ENCODE assay signal across 8 cellular contexts in the genomic region with DNA sequence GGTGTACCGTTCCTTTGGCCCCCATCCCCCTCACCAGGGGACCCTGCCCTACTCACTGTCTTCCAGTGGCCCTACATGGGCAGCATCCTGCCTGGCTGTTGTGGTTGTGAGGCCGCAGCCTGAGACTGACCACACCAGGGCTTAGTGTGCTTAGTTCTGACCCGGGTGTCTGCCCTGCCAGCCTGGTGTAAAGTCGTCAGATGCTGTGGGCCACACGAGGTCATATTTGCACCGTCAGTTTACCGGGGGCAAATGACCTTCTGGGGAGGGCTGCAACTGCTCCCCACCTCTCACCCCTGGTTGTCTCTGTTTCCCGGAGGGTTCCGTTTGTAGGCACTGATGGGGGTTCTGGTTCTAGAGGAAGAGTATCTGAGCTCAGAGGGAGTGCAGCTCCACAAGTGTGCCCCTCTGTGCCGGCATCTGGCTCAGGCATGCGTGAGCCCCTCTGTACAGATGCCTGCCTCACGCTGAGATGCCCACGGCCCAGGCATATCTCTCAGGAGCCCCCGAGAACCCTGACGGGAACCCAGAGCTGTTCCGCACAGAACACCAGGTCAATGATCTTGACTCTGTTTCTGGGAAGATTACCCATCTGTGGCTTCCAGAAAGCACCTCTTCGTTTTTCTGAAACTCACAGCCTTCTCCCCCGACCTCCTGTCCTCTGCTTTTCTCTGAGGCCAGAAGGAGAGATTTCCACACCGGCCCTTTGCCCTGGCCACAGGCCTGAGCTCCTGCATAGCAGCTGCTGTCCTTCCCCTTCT. TPM values are rescaled to one million over a fixed set of nuclear protein-coding genes. Genes with fewer than 3 reads are reported as not detected.
DNase-seq lines count a peak whose midpoint lies in the region; ATAC-seq, FAIRE-seq and TF ChIP-seq lines count a peak whose summit lies in the region.

No MANE protein-coding gene starts in this region.

- H4K20me1 ChIP-seq in HepG2 (ENCODE audit: insufficient read depth, low read length) = peaks cover 16% of the 10 kb centered on the region; the same call in 1 of the 2 replicates

- DNase-seq in HepG2 (ENCODE audit: low spot score) (no peak), NAMALWA (ENCODE audit: low spot score) (peak; percentile 47), kidney (peak; percentile 72), NCI-H82 (lab: John Stamatoyannopoulos, UW) (no peak), SHP77 (lab: John Stamatoyannopoulos, UW) (no peak)

- H3K4me1 ChIP-seq in liver (ENCODE audit: control insufficient read depth in 4 of 4, insufficient read depth in 4 of 4, low read length in 3 of 4) (peaks cover 29 to 72% (median 55%) of the 10 kb centered on the region in 4 donors), HepG2 (ENCODE audit: insufficient read depth, low read length) (peaks cover 11% of the 10 kb centered on the region), kidney (ENCODE audit: control insufficient read depth in 1 of 2, insufficient read depth in 1 of 2, low read depth in 1 of 2, low read length in 2 of 2) (peaks cover 75 to 77% of the 10 kb centered on the region in 2 donors)

- in situ Hi-C loops in HepG2 (cut with HindIII; ENCODE audit: extremely low pct_ligation_motif_present, low pct_unique_long_range_greater_than_20kb) = no loop called here

- no peak overlapping the region for H3K4me2 ChIP-seq in HepG2 (ENCODE audit: low read depth, low read length)

- TF ChIP-seq RAD21 in liver (IDR thresholded peaks at IDR 0.05) = peak; percentile 18 to 22
- no peak for TF ChIP-seq RAD21 in HepG2 (CRISPR knock-in tag; IDR thresholded peaks at IDR 0.05)

- WGBS in liver = 43% methylated on average over 19 of the region's 19 CpGs
- 97% methylated on average over 8 of the region's 19 CpGs for WGBS in HepG2 (ENCODE audit: low lambda C conversion rate)

- no peak for ATAC-seq in HepG2
- ATAC-seq in GM21390 (IDR thresholded peaks at IDR 0.05; ENCODE audit: unreplicated experiment) = no peak
- ATAC-seq in HG02884 (IDR thresholded peaks at IDR 0.05; ENCODE audit: unreplicated experiment) = no peak

- intact Hi-C loops in HepG2 (cut with micrococcal nuclease; ENCODE audit: unreplicated experiment) (no loop called here), kidney (cut with DNase I) (no loop called here)

- H2AFZ ChIP-seq in HepG2 (ENCODE audit: low read length) = no peak overlapping the region

- POLR2A ChIA-PET in HepG2 (lab: Yijun Ruan, JAX) = no interaction called here

- no peak for TF ChIP-seq EP300 in HepG2 (IDR thresholded peaks at IDR 0.05; ENCODE audit: low read depth in 2 of 2, low read length in 2 of 2)
- no peak for TF ChIP-seq EP300 in HepG2 (CRISPR knock-in tag; IDR thresholded peaks at IDR 0.05; ENCODE audit: borderline replicate concordance)

- no peak for TF ChIP-seq CTCF in liver (IDR thresholded peaks at IDR 0.05; ENCODE audit: low read depth, low read length, missing input control)
- no peak for TF ChIP-seq CTCF in HepG2 (CRISPR knock-in tag; IDR thresholded peaks at IDR 0.05)
- TF ChIP-seq CTCF in kidney (IDR thresholded peaks at IDR 0.05; ENCODE audit: borderline replicate concordance, extremely low read depth, insufficient read depth) = no peak

- no peaks in the 10 kb centered on the region for H3K9me3 ChIP-seq in liver (ENCODE audit: control insufficient read depth in 4 of 4, low read length in 3 of 4)
- no peaks in the 10 kb centered on the region for H3K9me3 ChIP-seq in HepG2 (ENCODE audit: low read length)
- H3K9me3 ChIP-seq in kidney (ENCODE audit: control insufficient read depth in 1 of 2, low read length in 2 of 2) = no peaks in the 10 kb centered on the region

- CTCF ChIA-PET in HepG2 (lab: Yijun Ruan, JAX; ENCODE audit: low intra/inter-chr PET ratio, low total read pairs) = no interaction called here

- H3K9ac ChIP-seq in liver (ENCODE audit: low read depth in 1 of 2, low read length in 2 of 2) = peak overlapping the region; percentile 8 to 24
- H3K9ac ChIP-seq in HepG2 (ENCODE audit: insufficient read depth, low read depth, low read length) = no peak overlapping the region
- peak overlapping the region in 1 of 2 donors; percentile 65 for H3K9ac ChIP-seq in kidney (ENCODE audit: low read length in 2 of 2)

- no TSS peak for BruUV-seq in HepG2 (replicated peaks; lab: Mats Ljungman, UMichigan)

- H3K27me3 ChIP-seq in liver (ENCODE audit: control insufficient read depth in 4 of 4, insufficient read depth in 4 of 4, low read length in 3 of 4) (no peaks in the 10 kb centered on the region), HepG2 (ENCODE audit: control insufficient read depth in 1 of 2, insufficient read depth in 2 of 2, low read length in 2 of 2) (no peaks in the 10 kb centered on the region)

- H3K27ac ChIP-seq in liver (ENCODE audit: low read depth in 1 of 2, low read length in 2 of 2) (peak overlapping the region; percentile 52 to 62), HepG2 (ENCODE audit: extremely low read length, insufficient read depth, low read length) (no peak overlapping the region), kidney (ENCODE audit: low read depth in 2 of 2, low read length in 2 of 2) (peak overlapping the region; percentile 77 to 80)

- FAIRE-seq in HepG2 (lab: Jason Lieb, UNC) (no peak), kidney (lab: Jason Lieb, UNC) (no peak)

- peak overlapping the region in 2 of 3 donors; percentile 13 to 28 for H3K4me3 ChIP-seq in liver (ENCODE audit: low read depth in 1 of 3, low read length in 3 of 3)
- H3K4me3 ChIP-seq in HepG2 (replicated peaks in 1 of 3; ENCODE audit: insufficient read depth in 1 of 3, low read depth in 2 of 3, low read length in 3 of 3) = no peak overlapping the region
- H3K4me3 ChIP-seq in kidney (ENCODE audit: low read length in 2 of 2) = peak overlapping the region; percentile 40 to 59

- H3K36me3 ChIP-seq in liver (ENCODE audit: control insufficient read depth in 4 of 4, insufficient read depth in 3 of 4, low read depth in 1 of 4, low read length in 3 of 4) = peaks cover 0 to 2% (median 0%) of the 10 kb centered on the region in 4 donors
- peaks cover 3 to 6% of the 10 kb centered on the region in 2 experiments; a peak in 3 of 5 replicates for H3K36me3 ChIP-seq in HepG2 (replicated peaks in 1 of 2; ENCODE audit: control insufficient read depth in 1 of 2, insufficient read depth in 2 of 2, low read length in 2 of 2)
- peaks cover 0 to 2% of the 10 kb centered on the region in 2 donors for H3K36me3 ChIP-seq in kidney (ENCODE audit: control insufficient read depth in 1 of 2, insufficient read depth in 2 of 2, low read length in 2 of 2)

- no peak for TF ChIP-seq POLR2A in HepG2 (IDR thresholded peaks at IDR 0.05; ENCODE audit: insufficient read depth in 1 of 2, low read depth in 2 of 2, low read length in 2 of 2)

- H3K79me2 ChIP-seq in HepG2 (ENCODE audit: insufficient read depth, low read length) = peaks cover 33% of the 10 kb centered on the region

TF ChIP-seq in HepG2, 621 proteins besides CTCF, POLR2A, EP300 and RAD21 (continues in another document):
- no peak for TF ChIP-seq NFIC (IDR thresholded peaks at IDR 0.05; ENCODE audit: low read length)
- TF ChIP-seq REXO4 (CRISPR knock-in tag; IDR thresholded peaks at IDR 0.05; ENCODE audit: borderline replicate concordance) = no peak
- TF ChIP-seq SIN3A (IDR thresholded peaks at IDR 0.05; ENCODE audit: borderline replicate concordance, low read depth, low read length) = no peak
- no peak for TF ChIP-seq FOXK2 (IDR thresholded peaks at IDR 0.05)
- TF ChIP-seq KLF15 (CRISPR knock-in tag; IDR thresholded peaks at IDR 0.05; ENCODE audit: borderline replicate concordance) = no peak
- TF ChIP-seq ZNF224 (CRISPR knock-in tag; IDR thresholded peaks at IDR 0.05) = no peak
- TF ChIP-seq, protein P1, sequence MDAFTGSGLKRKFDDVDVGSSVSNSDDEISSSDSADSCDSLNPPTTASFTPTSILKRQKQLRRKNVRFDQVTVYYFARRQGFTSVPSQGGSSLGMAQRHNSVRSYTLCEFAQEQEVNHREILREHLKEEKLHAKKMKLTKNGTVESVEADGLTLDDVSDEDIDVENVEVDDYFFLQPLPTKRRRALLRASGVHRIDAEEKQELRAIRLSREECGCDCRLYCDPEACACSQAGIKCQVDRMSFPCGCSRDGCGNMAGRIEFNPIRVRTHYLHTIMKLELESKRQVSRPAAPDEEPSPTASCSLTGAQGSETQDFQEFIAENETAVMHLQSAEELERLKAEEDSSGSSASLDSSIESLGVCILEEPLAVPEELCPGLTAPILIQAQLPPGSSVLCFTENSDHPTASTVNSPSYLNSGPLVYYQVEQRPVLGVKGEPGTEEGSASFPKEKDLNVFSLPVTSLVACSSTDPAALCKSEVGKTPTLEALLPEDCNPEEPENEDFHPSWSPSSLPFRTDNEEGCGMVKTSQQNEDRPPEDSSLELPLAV (CRISPR knock-in tag; conservative IDR thresholded peaks at IDR 0.05; ENCODE audit: low read depth) = no peak

RNA-seq across cellular contexts. Expression of a gene that starts 19.2 kb away (rescaled TPM):
- total RNA-seq in liver = 10 to 100 TPM; 64.6 to 77.1 TPM
- polyA plus RNA-seq in liver = 10 to 100 TPM; 17.4 to 50.5 TPM
- 25.1 and 27.8 TPM in 2 replicates for total RNA-seq in HepG2 (2016; rRNA removed; fragmentation: Illumina TruSeq; extraction: Trizol)
- total RNA-seq in HepG2 (2016; cell fraction: cytosol; rRNA removed; fragmentation: Illumina TruSeq; extraction: Trizol; ENCODE audit: low read depth) = 1.4 and 2.8 TPM in 2 replicates
- total RNA-seq in HepG2 (2016; cell fraction: insoluble cytoplasmic fraction; rRNA removed; fragmentation: Illumina TruSeq; extraction: Trizol) = 21.2 and 24.1 TPM in 2 replicates
- total RNA-seq in HepG2 (2016; cell fraction: membrane; rRNA removed; fragmentation: Illumina TruSeq; extraction: Trizol) = 6.8 and 8.3 TPM in 2 replicates
- total RNA-seq in HepG2 (2016; cell fraction: nucleus; rRNA removed; fragmentation: Illumina TruSeq; extraction: Trizol) = 13.1 and 18.9 TPM in 2 replicates
- polyA plus RNA-seq in HepG2 (2011; rRNA removed) = 16.8 and 18.8 TPM in 2 replicates
- polyA plus RNA-seq in HepG2 (2011; cell fraction: cytosol; rRNA removed) = 9.1 and 11.1 TPM in 2 replicates
- 12.3 and 14.2 TPM in 2 replicates for polyA plus RNA-seq in HepG2 (2011; cell fraction: nucleus; rRNA removed)
- 22.0 and 24.4 TPM in 2 replicates for polyA plus RNA-seq in HepG2 (2012)
- 1.1 and 2.1 TPM in 2 replicates for polyA plus RNA-seq in HepG2 (2016; cell fraction: cytosol; fragmentation: Illumina TruSeq; extraction: Trizol; ENCODE audit: low read depth)
- polyA plus RNA-seq in HepG2 (2016; cell fraction: insoluble cytoplasmic fraction; fragmentation: Illumina TruSeq; extraction: Trizol; ENCODE audit: low read depth) = 31.2 and 34.3 TPM in 2 replicates
- polyA plus RNA-seq in HepG2 (2016; cell fraction: membrane; fragmentation: Illumina TruSeq; extraction: Trizol; ENCODE audit: low read depth) = 5.5 and 7.5 TPM in 2 replicates
- polyA plus RNA-seq in HepG2 (2016; cell fraction: nucleus; fragmentation: Illumina TruSeq; extraction: Trizol; ENCODE audit: insufficient read depth, low read depth) = 30.0 and 34.4 TPM in 2 replicates
- polyA minus RNA-seq in HepG2 (2011; rRNA and poly(A)+ RNA removed; ENCODE audit: low replicate concordance) = 23.8 and 65.8 TPM in 2 replicates
- 12.2 and 13.9 TPM in 2 replicates for polyA minus RNA-seq in HepG2 (2011; cell fraction: cytosol; rRNA and poly(A)+ RNA removed)
- 6.3 and 8.8 TPM in 2 replicates for polyA minus RNA-seq in HepG2 (2011; cell fraction: nucleus; rRNA and poly(A)+ RNA removed)
- 123 TPM for total RNA-seq in kidney
- polyA plus RNA-seq in kidney (ENCODE audit: insufficient read depth, low read depth, low replicate concordance) = 55.5 TPM

Comparison
In these comparisons a context has a peak if more than half of its experiments do, and no peak if none do; other contexts are left out.
1. H3K4me3 ChIP-seq: peak in liver (2 of 3) and kidney (2 of 2); none in HepG2 (0 of 3).
2. DNase-seq: peak in NAMALWA (single experiment) and kidney (single experiment); none in HepG2 (single experiment), NCI-H82 (single experiment) and SHP77 (0 of 2).